ENCODE assay signal across 8 cellular contexts in the genomic region with DNA sequence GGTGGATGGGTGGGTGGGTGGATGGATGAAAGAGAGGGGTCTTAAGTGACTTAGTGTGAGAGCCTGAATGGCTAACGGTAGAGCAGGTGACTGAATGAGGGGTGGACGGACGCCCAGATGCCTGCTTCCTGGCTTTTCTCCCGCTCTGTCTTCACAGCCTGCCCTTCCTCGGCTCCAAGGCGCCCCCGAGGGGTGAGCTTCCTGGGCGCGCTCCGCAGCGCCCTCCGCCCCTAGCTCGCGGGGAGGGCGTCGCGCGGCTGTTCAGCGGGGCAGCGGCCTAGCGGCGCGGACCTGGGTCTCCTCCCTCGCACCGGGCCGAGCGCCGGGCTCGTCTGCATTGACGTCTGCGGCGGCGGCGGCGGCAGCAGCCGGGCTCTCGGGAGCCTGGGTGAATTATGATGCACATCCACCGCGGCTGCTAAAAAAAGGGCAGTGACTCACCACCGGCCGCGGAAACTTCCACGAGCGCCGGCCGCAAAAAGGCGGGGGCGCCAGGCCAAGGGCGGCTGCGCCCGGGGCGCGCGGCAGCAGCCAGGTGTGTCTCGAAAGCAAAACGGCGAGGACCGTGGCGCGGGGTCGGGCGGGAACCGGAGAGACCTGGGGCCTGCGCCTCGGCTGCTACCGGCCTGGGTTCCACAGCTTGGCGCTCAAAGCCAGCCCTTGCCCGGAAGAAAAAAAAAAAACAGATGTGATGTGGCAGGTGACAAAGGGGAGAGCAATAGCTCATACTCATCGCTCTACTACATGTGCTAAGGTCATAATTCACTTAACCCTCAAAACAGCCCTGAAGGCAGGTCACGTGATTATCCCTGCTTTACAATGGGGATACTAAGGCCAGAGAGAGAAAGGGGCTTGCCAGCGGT.
DNase-seq lines count a peak whose midpoint lies in the region; ATAC-seq lines count a peak whose summit lies in the region.

No MANE protein-coding gene starts in this region.

- H3K36me3 Mint-ChIP-seq in T-cell, result no peaks in the 10 kb centered on the region

- H3K36me3 ChIP-seq in urinary bladder (ENCODE audit: insufficient read depth), result no peaks in the 10 kb centered on the region

- peak overlapping the region; percentile 29 to 73 (median 43) for H3K4me3 Mint-ChIP-seq in T-cell

- intact Hi-C loops in left ventricle myocardium superior (cut with micrococcal nuclease), result no loop called here

- H3K4me1 Mint-ChIP-seq in T-cell, result peaks cover 7 to 9% (median 7%) of the 10 kb centered on the region in 3 donors

- H3K4me1 ChIP-seq in urinary bladder (ENCODE audit: insufficient read depth), result no peaks in the 10 kb centered on the region

- H3K9me3 Mint-ChIP-seq in T-cell, result no peaks in the 10 kb centered on the region

- DNase-seq in DMS153 (lab: John Stamatoyannopoulos, UW), result peak; percentile 29
- peak; percentile 15 for DNase-seq in HS-5 (ENCODE audit: low read depth)
- DNase-seq in T-cell, result peak in 33 of 34 experiments; percentile 4 to 59 (median 29)
- peak; percentile 89 for DNase-seq in left ventricle myocardium superior
- peak; percentile 16 for DNase-seq in putamen (ENCODE audit: low spot score)

- 2% methylated on average over 71 of the region's 71 CpGs for WGBS in urinary bladder

- H3K27ac ChIP-seq in angular gyrus (ENCODE audit: low read depth, low read length) (peak overlapping the region; percentile 66), urinary bladder (ENCODE audit: low read depth) (no peak overlapping the region)

- H3K27ac Mint-ChIP-seq in T-cell, result no peak overlapping the region

- H3K27me3 Mint-ChIP-seq in T-cell, result peaks cover 24 to 31% of the 10 kb centered on the region in 2 donors

- ATAC-seq in GM21381 (IDR thresholded peaks at IDR 0.05; ENCODE audit: unreplicated experiment), result peak; percentile 82
- ATAC-seq in T-cell (replicated peaks in 1 of 4), result peak; percentile 76 to 91 (median 80)
- peak; percentile 98 for ATAC-seq in left ventricle myocardium superior

- POLR2A ChIA-PET in T-cell (lab: Charles Lee), result no interaction called here

- H3K4me3 ChIP-seq in urinary bladder (ENCODE audit: low read depth, low read length), result peak overlapping the region; percentile 7

- CTCF ChIA-PET in T-cell (lab: Charles Lee), result no interaction called here

Comparison
In these comparisons a context has a peak if more than half of its experiments do, and no peak if none do; other contexts are left out.
1. DNase-seq: peak in every context shown above with its lines; median percentile 89 in left ventricle myocardium superior; 29 in DMS153; 29 in T-cell; 16 in putamen; 15 in HS-5.